ENCODE assay signal across 10 cellular contexts in the genomic region with DNA sequence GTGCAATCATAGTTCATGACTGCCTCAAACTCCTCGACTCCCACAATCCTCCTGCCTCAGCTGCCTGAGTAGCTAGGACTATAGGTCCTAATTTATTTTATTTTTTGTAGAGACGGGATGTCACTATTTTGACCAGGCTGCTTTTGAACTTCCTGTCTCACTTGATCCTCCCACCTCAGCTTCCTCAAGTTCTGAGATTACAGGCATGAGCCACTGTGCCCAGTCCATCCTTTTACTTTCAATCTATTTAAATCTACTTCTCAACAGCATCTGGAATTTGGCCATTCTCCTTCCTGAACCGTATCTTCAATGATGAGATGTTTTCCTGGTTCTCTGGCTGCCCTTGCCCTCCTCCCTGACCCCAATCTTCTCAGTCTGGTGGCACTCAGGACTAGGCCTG. TPM values are rescaled to one million over a fixed set of nuclear protein-coding genes. Genes with fewer than 3 reads are reported as not detected.
A peak's percentile ranks its signal among the peaks of the same experiment; 100 is the strongest.
DNase-seq lines count a peak whose midpoint lies in the region; ATAC-seq and TF ChIP-seq lines count a peak whose summit lies in the region.
"Had no signal": no experiment of that assay in that cellular context is flagged by ENCODE, and none has a peak within 500 bp of the region (broad histone marks: within the 10 kb centered on the region; RNA-seq: fewer than 3 reads in every experiment).

No MANE protein-coding gene starts in this region.

- peaks cover 18 to 22% of the 10 kb centered on the region in 2 donors for H3K4me1 ChIP-seq in mucosa of rectum (ENCODE audit: control insufficient read depth in 2 of 2, insufficient read depth in 2 of 2, low read length in 2 of 2)

- H3K27ac ChIP-seq in HL-60 (replicated peaks) (peak overlapping the region; percentile 77), mucosa of rectum (ENCODE audit: low read depth in 2 of 2, low read length in 2 of 2) (peak overlapping the region; percentile 29 to 43)

- no peaks in the 10 kb centered on the region for H3K36me3 ChIP-seq in mucosa of rectum (ENCODE audit: control insufficient read depth in 2 of 2, insufficient read depth in 2 of 2, low read length in 2 of 2)
- H3K36me3 ChIP-seq: esophagus muscularis mucosa had no signal

- H3K27ac Mint-ChIP-seq in CD14-positive monocyte: peak overlapping the region; percentile 57 to 90 (median 82)
- H3K27ac Mint-ChIP-seq in activated naive CD4-positive, alpha-beta T cell treated with anti-CD3 and anti-CD28 coated beads, Interleukin-2, amount 50 U/mL, for 72 hours: peak overlapping the region; percentile 85 to 86

- peaks cover 26% of the 10 kb centered on the region for H3K4me1 Mint-ChIP-seq in CD14-positive monocyte

- no peak for ATAC-seq in activated naive CD4-positive, alpha-beta T cell treated with anti-CD3 and anti-CD28 coated beads, Interleukin-2, amount 50 U/mL, for 72 hours
- ATAC-seq in GM21526 (IDR thresholded peaks at IDR 0.05; ENCODE audit: low FRiP score, unreplicated experiment): no peak

- no peaks in the 10 kb centered on the region for H3K9me3 ChIP-seq in mucosa of rectum (ENCODE audit: control insufficient read depth in 2 of 2, low read length in 2 of 2)

- H3K4me3 ChIP-seq in HL-60 (replicated peaks; ENCODE audit: insufficient read depth, low read length): peak overlapping the region; percentile 87
- peak overlapping the region; percentile 30 to 70 for H3K4me3 ChIP-seq in mucosa of rectum (ENCODE audit: low read length in 2 of 2)

- DNase-seq in CD14-positive monocyte (ENCODE audit: low spot score) (no peak), HL-60 (ENCODE audit: low read depth in 1 of 2, low spot score in 1 of 2) (peak in 1 of 2 experiments; percentile 37), superior temporal gyrus (ENCODE audit: extremely low spot score) (no peak), NCI-H82 treated with DMSO at 0.1 percent for 48 hours (lab: John Stamatoyannopoulos, UW; ENCODE audit: unreplicated experiment) (no peak), posterior vena cava (ENCODE audit: low spot score) (no peak)
- no peak for DNase-seq in activated naive CD4-positive, alpha-beta T cell treated with anti-CD3 and anti-CD28 coated beads, Interleukin-2, amount 50 U/mL, for 72 hours (ENCODE audit: low spot score in 2 of 2)
- DNase-seq: NCI-H446 treated with DMSO at 0.1 percent for 48 hours had no signal

- peaks cover 3 to 18% (median 14%) of the 10 kb centered on the region in 7 donors for H3K9me3 Mint-ChIP-seq in CD14-positive monocyte
- no peaks in the 10 kb centered on the region for H3K9me3 Mint-ChIP-seq in activated naive CD4-positive, alpha-beta T cell treated with anti-CD3 and anti-CD28 coated beads, Interleukin-2, amount 50 U/mL, for 72 hours

- peaks cover 0 to 3% of the 10 kb centered on the region in 2 donors for H3K36me3 Mint-ChIP-seq in CD14-positive monocyte
- H3K36me3 Mint-ChIP-seq in activated naive CD4-positive, alpha-beta T cell treated with anti-CD3 and anti-CD28 coated beads, Interleukin-2, amount 50 U/mL, for 72 hours: peaks cover 13 to 16% of the 10 kb centered on the region in 2 donors

- H3K9ac ChIP-seq in mucosa of rectum (ENCODE audit: low read depth in 1 of 2, low read length in 2 of 2): peak overlapping the region; percentile 24 to 48

- TF ChIP-seq CTCF in CD14-positive monocyte (IDR thresholded peaks at IDR 0.05) (no peak), HL-60 (IDR thresholded peaks at IDR 0.05; ENCODE audit: insufficient read depth, low read length) (no peak)

- H3K27me3 ChIP-seq in HL-60 (ENCODE audit: insufficient read depth, poor library complexity, severe bottlenecking) (no peaks in the 10 kb centered on the region), mucosa of rectum (ENCODE audit: control insufficient read depth in 2 of 2, insufficient read depth in 2 of 2, low read length in 2 of 2) (no peaks in the 10 kb centered on the region)

- intact Hi-C loops in CD14-positive monocyte (cut with micrococcal nuclease): loop anchor here in 1 of 2 donors (5.0 kb wide), 1 partner anchor 96 kb away; a partner anchor contains a TSS
- intact Hi-C loops in posterior vena cava (cut with DNase I): no loop called here

- peaks cover 22 to 29% (median 27%) of the 10 kb centered on the region in 3 donors for H3K27me3 Mint-ChIP-seq in CD14-positive monocyte (ENCODE audit: low read depth in 3 of 3)

- peak overlapping the region; percentile 79 to 99 for H3K4me3 Mint-ChIP-seq in CD14-positive monocyte

RNA-seq across cellular contexts. Expression of a gene that starts 12.2 kb away (rescaled TPM):
- polyA plus RNA-seq in CD14-positive monocyte: not detected
- total RNA-seq in activated naive CD4-positive, alpha-beta T cell treated with anti-CD3 and anti-CD28 coated beads, Interleukin-2, amount 50 U/mL, for 72 hours: under 1 TPM in 1 of 2 donors, not detected in 1; 0.10 TPM
- not detected for total RNA-seq in posterior vena cava

RNA-seq across cellular contexts. Expression of a gene that starts 12.3 kb away (rescaled TPM):
- 100 to 1,000 TPM in 1 of 2 donors, 10 to 100 TPM in 1; 68.3 to 150 TPM for polyA plus RNA-seq in CD14-positive monocyte
- 100 to 1,000 TPM; 172 to 236 TPM for total RNA-seq in activated naive CD4-positive, alpha-beta T cell treated with anti-CD3 and anti-CD28 coated beads, Interleukin-2, amount 50 U/mL, for 72 hours
- 100 to 1,000 TPM; 108 to 128 TPM for total RNA-seq in posterior vena cava

RNA-seq across cellular contexts. Expression of a gene that starts 40.0 kb away (rescaled TPM):
- polyA plus RNA-seq in CD14-positive monocyte: 10 to 100 TPM; 29.3 to 38.2 TPM
- total RNA-seq in activated naive CD4-positive, alpha-beta T cell treated with anti-CD3 and anti-CD28 coated beads, Interleukin-2, amount 50 U/mL, for 72 hours: 10 to 100 TPM; 23.8 to 41.4 TPM
- total RNA-seq in posterior vena cava: 10 to 100 TPM; 32.0 to 44.3 TPM

RNA-seq across cellular contexts. Expression of a gene that starts 43.1 kb away (rescaled TPM):
- not detected for polyA plus RNA-seq in CD14-positive monocyte
- not detected for total RNA-seq in activated naive CD4-positive, alpha-beta T cell treated with anti-CD3 and anti-CD28 coated beads, Interleukin-2, amount 50 U/mL, for 72 hours
- not detected for total RNA-seq in posterior vena cava
- total RNA-seq: esophagus muscularis mucosa had no signal

RNA-seq across cellular contexts. Expression of a gene that starts 45.1 kb away (rescaled TPM):
- not detected for polyA plus RNA-seq in CD14-positive monocyte
- not detected for total RNA-seq in activated naive CD4-positive, alpha-beta T cell treated with anti-CD3 and anti-CD28 coated beads, Interleukin-2, amount 50 U/mL, for 72 hours
- total RNA-seq in posterior vena cava: not detected
- total RNA-seq: esophagus muscularis mucosa had no signal
